Comparison of ENCODE assay signal across 2 cellular contexts in the genomic region with DNA sequence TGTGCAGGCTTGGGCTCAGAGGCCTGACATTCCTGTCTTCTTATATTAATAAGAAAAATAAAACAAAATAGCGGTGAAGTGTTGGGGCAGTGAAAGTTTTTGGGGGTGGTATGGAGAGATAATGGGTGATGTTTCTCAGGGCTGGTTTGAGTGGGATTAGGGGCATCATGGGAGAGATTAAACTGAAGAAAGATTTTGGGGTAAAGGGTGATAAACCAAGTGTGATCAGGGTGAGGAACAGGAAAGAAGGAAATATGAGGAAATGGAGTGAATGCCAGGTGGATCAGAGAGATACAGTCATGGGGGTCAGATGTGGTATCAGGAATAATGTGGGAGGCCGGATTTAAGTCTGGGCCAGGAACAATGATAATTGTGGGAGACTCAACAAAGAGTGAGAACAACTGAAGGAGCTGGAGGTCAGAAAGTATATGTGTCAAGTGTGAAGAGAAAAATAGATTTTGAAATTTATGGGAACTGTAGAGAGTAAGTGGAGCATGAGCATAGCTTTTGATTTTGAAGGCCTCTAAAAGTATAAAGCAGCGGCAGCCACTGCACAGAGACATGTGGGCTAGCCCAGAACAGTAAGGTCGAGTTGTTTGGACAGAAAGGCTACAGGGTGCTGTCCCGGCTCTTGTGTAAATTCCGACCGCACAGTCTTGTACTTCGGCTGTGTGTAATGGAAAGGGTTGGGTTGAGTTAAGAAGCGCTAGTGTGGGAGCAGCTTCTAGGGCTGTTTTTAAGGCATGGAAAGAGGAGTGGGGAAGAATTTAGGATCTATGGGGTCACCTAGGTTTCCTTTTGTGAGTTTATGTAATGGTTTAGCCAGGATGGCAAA.
TF ChIP-seq lines count a peak whose summit lies in the region.

No MANE protein-coding gene starts in this region.

TF ChIP-seq in GM12891, 5 proteins besides CTCF, POLR2A, EP300 and RAD21:
- TF ChIP-seq POLR2AphosphoS5 (IDR thresholded peaks at IDR 0.05; ENCODE audit: low read depth, low read length) (peak; percentile 63; the same call in 1 of the 2 replicates), TAF1 (IDR thresholded peaks at IDR 0.05; ENCODE audit: low read depth, low read length) (peak; percentile 49; the same call in 1 of the 2 replicates)

TF ChIP-seq in K562, 482 proteins besides CTCF, POLR2A, EP300 and RAD21:
- TF ChIP-seq ARID1B (IDR thresholded peaks at IDR 0.05): peak; percentile 27; the same call in 1 of the 2 replicates
- TF ChIP-seq CBFA2T3 (IDR thresholded peaks at IDR 0.05): peak; percentile 58
- 0 out of 2 replicates have a peak, but pooled peaks have one; percentile 23 for TF ChIP-seq DPF2 (IDR thresholded peaks at IDR 0.05)
- 0 out of 2 replicates have a peak, but pooled peaks have one; percentile 8 for TF ChIP-seq TAL1 (IDR thresholded peaks at IDR 0.05)
- TF ChIP-seq CBFA2T2 (conservative IDR thresholded peaks at IDR 0.05): peak; percentile 33
